14 cellular contexts compared by ENCODE assay signal in the genomic region with DNA sequence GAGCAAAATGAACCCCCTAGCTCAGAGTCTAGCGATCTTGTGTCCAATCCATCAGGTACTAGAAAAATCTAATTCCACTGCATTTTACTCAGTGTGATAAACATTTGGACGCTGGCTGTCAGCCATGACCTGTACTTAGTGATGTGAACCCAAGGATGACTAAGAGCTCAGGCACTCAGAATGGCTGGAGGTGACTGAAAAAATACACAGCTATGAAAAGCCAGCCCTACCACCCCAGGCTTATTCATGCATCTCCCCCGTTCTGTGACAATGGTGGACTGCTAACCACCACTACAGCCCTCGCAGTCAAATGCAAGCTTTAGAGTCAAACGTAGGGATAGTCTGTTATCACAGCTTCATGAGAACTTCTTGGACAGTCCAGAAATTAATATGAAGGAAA. TPM values are rescaled to one million over a fixed set of nuclear protein-coding genes. Genes with fewer than 3 reads are reported as not detected.
DNase-seq lines count a peak whose midpoint lies in the region; ATAC-seq and FAIRE-seq lines count a peak whose summit lies in the region.
"Had no signal": no experiment of that assay in that cellular context is flagged by ENCODE, and none has a peak within 500 bp of the region (broad histone marks: within the 10 kb centered on the region; RNA-seq: fewer than 3 reads in every experiment).

No MANE protein-coding gene starts in this region.

- H3K9me2 ChIP-seq in Karpas-422 (replicated peaks; ENCODE audit: insufficient read depth, low read length), result no peaks in the 10 kb centered on the region

- peak; percentile 85 for DNase-seq in EL
- DNase-seq in RPMI7951 (ENCODE audit: low read depth), result peak; percentile 91
- DNase-seq in pulmonary artery endothelial cell (ENCODE audit: low read depth, low spot score), result peak; percentile 85
- DNase-seq in frontal cortex (ENCODE audit: low spot score in 2 of 2), result no peak
- DNase-seq in HuH-7.5 (ENCODE audit: low spot score), result no peak
- no peak for DNase-seq in Karpas-422
- DNase-seq: activated CD4-positive, CD25-positive, alpha-beta regulatory T cell treated with anti-CD3 and anti-CD28 coated beads, Interleukin-2, amount 50 U/mL, for 72 hours; activated gamma-delta T cell treated with Interleukin-2 at 50 U/mL for 16 hours; mucosa of descending colon; NCI-H1092 treated with DMSO at 0.1 percent for 48 hours; NCI-H524; upper lobe of right lung had no signal

- no peaks in the 10 kb centered on the region for H4K20me1 ChIP-seq in Karpas-422 (ENCODE audit: insufficient read depth, low read depth, low read length)

- no peaks in the 10 kb centered on the region for H3K27me3 ChIP-seq in Karpas-422 (ENCODE audit: low read length)
- H3K27me3 ChIP-seq: upper lobe of right lung had no signal

- no peaks in the 10 kb centered on the region for H3K4me1 ChIP-seq in Karpas-422 (ENCODE audit: low read length)

- no peak overlapping the region for H3K4me2 ChIP-seq in Karpas-422 (ENCODE audit: low read depth, low read length, poor library complexity, severe bottlenecking)

- H3K9me3 ChIP-seq in Karpas-422 (ENCODE audit: low read length), result no peaks in the 10 kb centered on the region
- H3K9me3 ChIP-seq: mucosa of descending colon, upper lobe of right lung had no signal

- no peaks in the 10 kb centered on the region for H3K36me3 ChIP-seq in Karpas-422 (ENCODE audit: insufficient read depth, low read length)
- H3K36me3 ChIP-seq: upper lobe of right lung had no signal

- no peak overlapping the region for H3K4me3 ChIP-seq in Karpas-422 (ENCODE audit: low read length)
- H3K4me3 ChIP-seq: mucosa of descending colon, upper lobe of right lung had no signal

- no peak overlapping the region for H3K9ac ChIP-seq in Karpas-422 (ENCODE audit: low read length)

- H3K27ac ChIP-seq in Karpas-422 (ENCODE audit: low read length), result no peak overlapping the region
- H3K27ac ChIP-seq: upper lobe of right lung had no signal

- FAIRE-seq in frontal cortex (lab: Jason Lieb, UNC), result no peak

- H2AFZ ChIP-seq in Karpas-422 (ENCODE audit: low read length), result no peak overlapping the region

- no peaks in the 10 kb centered on the region for H3K79me2 ChIP-seq in Karpas-422 (ENCODE audit: low read length)

- ATAC-seq in esophagus mucosa, result peak; percentile 44
- ATAC-seq in GM21619 (IDR thresholded peaks at IDR 0.05; ENCODE audit: unreplicated experiment), result no peak
- ATAC-seq: mucosa of descending colon, upper lobe of right lung had no signal

RNA-seq across cellular contexts. Expression of gene AFAP1L2, which starts 14.9 kb away (rescaled TPM):
- 1.7 and 2.0 TPM in 2 replicates for total RNA-seq in RPMI7951 (2014; rRNA removed; shearing (Covaris generic))
- 22.8 TPM for total RNA-seq in esophagus mucosa
- 1.3 and 7.3 TPM in 2 replicates for total RNA-seq in pulmonary artery endothelial cell
- total RNA-seq in frontal cortex, result 6.1 TPM
- total RNA-seq in Karpas-422 (2014; rRNA removed; shearing (Covaris generic); ENCODE audit: low replicate concordance), result 2.0 and 4.4 TPM in 2 replicates

Comparison
In these comparisons a context has a peak if more than half of its experiments do, and no peak if none do; other contexts are left out.
1. DNase-seq: peak in EL (single experiment), RPMI7951 (single experiment) and pulmonary artery endothelial cell (single experiment); none in frontal cortex (0 of 2), HuH-7.5 (single experiment) and Karpas-422 (single experiment).